In genomic region chr7:121395961-121396757, GRCh38 we compare ENCODE assay signal across 1 cellular context.
TF ChIP-seq lines count a peak whose summit lies in the region.

A gene with protein sequence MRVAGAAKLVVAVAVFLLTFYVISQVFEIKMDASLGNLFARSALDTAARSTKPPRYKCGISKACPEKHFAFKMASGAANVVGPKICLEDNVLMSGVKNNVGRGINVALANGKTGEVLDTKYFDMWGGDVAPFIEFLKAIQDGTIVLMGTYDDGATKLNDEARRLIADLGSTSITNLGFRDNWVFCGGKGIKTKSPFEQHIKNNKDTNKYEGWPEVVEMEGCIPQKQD (minus strand): TSS chr7:121396308. CDS start chr7:121382969, 13,339 bp downstream.

TF ChIP-seq in HepG2, 621 proteins besides CTCF, POLR2A, EP300 and RAD21 (continued from another document and continues in another):
- TF ChIP-seq, protein P1, sequence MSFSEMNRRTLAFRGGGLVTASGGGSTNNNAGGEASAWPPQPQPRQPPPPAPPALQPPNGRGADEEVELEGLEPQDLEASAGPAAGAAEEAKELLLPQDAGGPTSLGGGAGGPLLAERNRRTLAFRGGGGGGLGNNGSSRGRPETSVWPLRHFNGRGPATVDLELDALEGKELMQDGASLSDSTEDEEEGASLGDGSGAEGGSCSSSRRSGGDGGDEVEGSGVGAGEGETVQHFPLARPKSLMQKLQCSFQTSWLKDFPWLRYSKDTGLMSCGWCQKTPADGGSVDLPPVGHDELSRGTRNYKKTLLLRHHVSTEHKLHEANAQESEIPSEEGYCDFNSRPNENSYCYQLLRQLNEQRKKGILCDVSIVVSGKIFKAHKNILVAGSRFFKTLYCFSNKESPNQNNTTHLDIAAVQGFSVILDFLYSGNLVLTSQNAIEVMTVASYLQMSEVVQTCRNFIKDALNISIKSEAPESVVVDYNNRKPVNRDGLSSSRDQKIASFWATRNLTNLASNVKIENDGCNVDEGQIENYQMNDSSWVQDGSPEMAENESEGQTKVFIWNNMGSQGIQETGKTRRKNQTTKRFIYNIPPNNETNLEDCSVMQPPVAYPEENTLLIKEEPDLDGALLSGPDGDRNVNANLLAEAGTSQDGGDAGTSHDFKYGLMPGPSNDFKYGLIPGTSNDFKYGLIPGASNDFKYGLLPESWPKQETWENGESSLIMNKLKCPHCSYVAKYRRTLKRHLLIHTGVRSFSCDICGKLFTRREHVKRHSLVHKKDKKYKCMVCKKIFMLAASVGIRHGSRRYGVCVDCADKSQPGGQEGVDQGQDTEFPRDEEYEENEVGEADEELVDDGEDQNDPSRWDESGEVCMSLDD (CRISPR knock-in tag; IDR thresholded peaks at IDR 0.05; ENCODE audit: borderline replicate concordance), result peak; percentile 9; the same call in 1 of the 2 replicates
- TF ChIP-seq ZNF672 (CRISPR knock-in tag; IDR thresholded peaks at IDR 0.05), result no peak
- peak; percentile 83 for TF ChIP-seq ZNF274 (CRISPR knock-in tag; IDR thresholded peaks at IDR 0.05)
- no peak for TF ChIP-seq PRDM4 (CRISPR knock-in tag; IDR thresholded peaks at IDR 0.05; ENCODE audit: borderline replicate concordance)
- no peak; the same call in 1 of the 2 replicates for TF ChIP-seq THAP9 (CRISPR knock-in tag; IDR thresholded peaks at IDR 0.05; ENCODE audit: borderline replicate concordance)
- TF ChIP-seq ZNF607 (CRISPR knock-in tag; IDR thresholded peaks at IDR 0.05; ENCODE audit: borderline replicate concordance), result peak; percentile 73; the same call in 1 of the 2 replicates
- no peak; the same call in 1 of the 2 replicates for TF ChIP-seq IRX3 (CRISPR knock-in tag; IDR thresholded peaks at IDR 0.05; ENCODE audit: borderline replicate concordance, low read depth)
- no peak for TF ChIP-seq CBX1 (IDR thresholded peaks at IDR 0.05; ENCODE audit: low read depth)
- no peak for TF ChIP-seq ZNF570 (CRISPR knock-in tag; IDR thresholded peaks at IDR 0.05; ENCODE audit: borderline replicate concordance)
- peak; percentile 45; the same call in 1 of the 2 replicates for TF ChIP-seq ZNF772 (CRISPR knock-in tag; IDR thresholded peaks at IDR 0.05)
- peak; percentile 90; the same call in 1 of the 2 replicates for TF ChIP-seq ZNF619 (CRISPR knock-in tag; IDR thresholded peaks at IDR 0.05)
- TF ChIP-seq ZNF687 (CRISPR knock-in tag; IDR thresholded peaks at IDR 0.05), result peak; percentile 93
- no peak for TF ChIP-seq PLSCR1 (CRISPR knock-in tag; IDR thresholded peaks at IDR 0.05; ENCODE audit: borderline replicate concordance)
- TF ChIP-seq ZFP62 (CRISPR knock-in tag; IDR thresholded peaks at IDR 0.05), result no peak
- no peak for TF ChIP-seq NFE2 (CRISPR knock-in tag; IDR thresholded peaks at IDR 0.05)
- no peak for TF ChIP-seq CERS6 (CRISPR knock-in tag; IDR thresholded peaks at IDR 0.05)
- TF ChIP-seq ELF1 (CRISPR knock-in tag; IDR thresholded peaks at IDR 0.05), result 0 out of 2 replicates have a peak, but pooled peaks have one; percentile 15
- TF ChIP-seq TEAD2 (CRISPR knock-in tag; IDR thresholded peaks at IDR 0.05), result no peak
- peak; percentile 39 for TF ChIP-seq ZEB1 (IDR thresholded peaks at IDR 0.05; ENCODE audit: insufficient replicate concordance, low read depth)
- no peak for TF ChIP-seq NR2F6 (IDR thresholded peaks at IDR 0.05)
- TF ChIP-seq NR2F6 (CRISPR knock-in tag; IDR thresholded peaks at IDR 0.05), result no peak
- TF ChIP-seq ZNF646 (CRISPR knock-in tag; IDR thresholded peaks at IDR 0.05), result no peak
- TF ChIP-seq, protein P2, sequence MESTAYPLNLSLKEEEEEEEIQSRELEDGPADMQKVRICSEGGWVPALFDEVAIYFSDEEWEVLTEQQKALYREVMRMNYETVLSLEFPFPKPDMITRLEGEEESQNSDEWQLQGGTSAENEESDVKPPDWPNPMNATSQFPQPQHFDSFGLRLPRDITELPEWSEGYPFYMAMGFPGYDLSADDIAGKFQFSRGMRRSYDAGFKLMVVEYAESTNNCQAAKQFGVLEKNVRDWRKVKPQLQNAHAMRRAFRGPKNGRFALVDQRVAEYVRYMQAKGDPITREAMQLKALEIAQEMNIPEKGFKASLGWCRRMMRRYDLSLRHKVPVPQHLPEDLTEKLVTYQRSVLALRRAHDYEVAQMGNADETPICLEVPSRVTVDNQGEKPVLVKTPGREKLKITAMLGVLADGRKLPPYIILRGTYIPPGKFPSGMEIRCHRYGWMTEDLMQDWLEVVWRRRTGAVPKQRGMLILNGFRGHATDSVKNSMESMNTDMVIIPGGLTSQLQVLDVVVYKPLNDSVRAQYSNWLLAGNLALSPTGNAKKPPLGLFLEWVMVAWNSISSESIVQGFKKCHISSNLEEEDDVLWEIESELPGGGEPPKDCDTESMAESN (CRISPR knock-in tag; conservative IDR thresholded peaks at IDR 0.05), result peak; percentile 93
- peak; percentile 55; the same call in 1 of the 2 replicates for TF ChIP-seq FOXC1 (CRISPR knock-in tag; IDR thresholded peaks at IDR 0.05; ENCODE audit: borderline replicate concordance)
- TF ChIP-seq YEATS2 (CRISPR knock-in tag; IDR thresholded peaks at IDR 0.05; ENCODE audit: borderline replicate concordance), result peak; percentile 55; the same call in 1 of the 2 replicates
- TF ChIP-seq SRY (CRISPR knock-in tag; IDR thresholded peaks at IDR 0.05), result peak; percentile 41; the same call in 1 of the 2 replicates
- no peak for TF ChIP-seq ZNF780A (CRISPR knock-in tag; IDR thresholded peaks at IDR 0.05)
- no peak for TF ChIP-seq PHF5A (CRISPR knock-in tag; IDR thresholded peaks at IDR 0.05; ENCODE audit: low read depth, unreplicated experiment)
